16 cellular contexts compared by ENCODE assay signal in the genomic region with DNA sequence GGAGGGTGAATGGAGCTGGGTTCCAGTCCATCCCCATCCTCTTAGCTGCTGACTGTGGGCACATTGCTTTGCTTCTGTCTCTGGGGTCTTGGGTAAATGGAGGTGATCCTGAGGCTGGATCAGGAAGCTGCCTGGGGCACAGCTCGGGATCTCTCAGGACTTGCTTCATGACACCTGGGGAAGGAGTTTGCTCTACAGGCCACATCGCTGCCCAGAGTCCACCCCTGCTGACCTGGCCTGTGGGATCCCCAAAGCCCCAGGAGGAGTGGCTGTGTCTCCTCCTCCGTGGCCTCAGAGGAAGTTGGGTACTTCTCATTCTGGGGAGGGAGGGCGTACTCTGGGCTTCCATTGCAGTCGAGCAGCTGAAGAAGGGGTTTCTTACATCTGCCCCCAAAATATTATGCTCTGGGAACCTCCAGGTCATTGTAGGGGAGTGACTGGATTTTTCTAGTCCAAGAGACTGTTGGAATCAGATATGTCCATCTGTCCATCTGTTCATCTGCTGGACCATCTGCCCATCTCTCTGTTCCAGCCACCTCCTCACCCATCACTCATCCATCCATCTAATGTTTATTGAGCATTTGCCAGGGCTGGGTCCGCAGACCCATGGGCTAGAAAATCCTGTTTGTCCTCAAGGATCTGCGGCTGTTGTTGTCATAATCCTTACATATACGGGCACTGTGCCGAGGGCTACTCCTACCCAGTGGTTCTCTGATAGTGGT. TPM values are rescaled to one million over a fixed set of nuclear protein-coding genes. Genes with fewer than 3 reads are reported as not detected.
DNase-seq lines count a peak whose midpoint lies in the region; ATAC-seq and TF ChIP-seq lines count a peak whose summit lies in the region.
"Had no signal": no experiment of that assay in that cellular context is flagged by ENCODE, and none has a peak within 500 bp of the region (broad histone marks: within the 10 kb centered on the region; RNA-seq: fewer than 3 reads in every experiment).

No MANE protein-coding gene starts in this region.

- H3K9me3 ChIP-seq in endocrine pancreas (ENCODE audit: control insufficient read depth, low read length) (no peaks in the 10 kb centered on the region), vagina (no peaks in the 10 kb centered on the region)
- H3K9me3 ChIP-seq: testis had no signal

- TF ChIP-seq POLR2A in vagina (IDR thresholded peaks at IDR 0.05), result no peak

- peak overlapping the region; percentile 84 for H3K27ac ChIP-seq in vagina
- H3K27ac ChIP-seq: 22Rv1, testis had no signal

- intact Hi-C loops in vagina (cut with DNase I), result no loop called here

- H3K9ac ChIP-seq in endocrine pancreas (ENCODE audit: control insufficient read depth, insufficient read depth, low read length), result peak overlapping the region; percentile 38

- DNase-seq in DMS 273 (lab: John Stamatoyannopoulos, UW; ENCODE audit: unreplicated experiment), result peak; percentile 39
- no peak for DNase-seq in DMS 273 treated with DMSO at 0.1 percent for 48 hours (lab: John Stamatoyannopoulos, UW)
- no peak for DNase-seq in nephron progenitor cell
- DNase-seq in vagina (ENCODE audit: extremely low spot score in 2 of 2), result no peak
- DNase-seq in AG08395 (ENCODE audit: low spot score), result no peak
- DNase-seq in activated CD8-positive, alpha-beta memory T cell treated with anti-CD3 and anti-CD28 coated beads, Interleukin-2, amount 50 U/mL, for 48 hours, result no peak
- DNase-seq: activated CD4-positive, alpha-beta memory T cell treated with anti-CD3 and anti-CD28 coated beads, Interleukin-2, amount 10 ng/mL, durations not matched to agents 7 days and 5 days; activated naive CD4-positive, alpha-beta T cell treated with anti-CD3 and anti-CD28 coated beads, Interleukin-2, amount 50 U/mL, for 16 hours; activated T-cell treated with anti-CD3 and anti-CD28 coated beads, Interleukin-2, amount 50 U/mL, for 4 hours; NCI-H1105 treated with DMSO at 0.1 percent for 48 hours; stimulated activated CD4-positive, alpha-beta T cell treated with anti-CD3 and anti-CD28 coated beads, Interleukin-4, amount 100 ng/mL, for 1 hour; testis had no signal

- peaks cover 5% of the 10 kb centered on the region for H3K4me1 ChIP-seq in endocrine pancreas (ENCODE audit: control insufficient read depth, insufficient read depth, low read length)
- H3K4me1 ChIP-seq in vagina, result peaks cover 40% of the 10 kb centered on the region

- H3K27me3 ChIP-seq in endocrine pancreas (ENCODE audit: control insufficient read depth, insufficient read depth, low read length) (no peaks in the 10 kb centered on the region), vagina (no peaks in the 10 kb centered on the region)
- H3K27me3 ChIP-seq: testis had no signal

- no peak for ATAC-seq in HG03460 (IDR thresholded peaks at IDR 0.05; ENCODE audit: unreplicated experiment)
- ATAC-seq: activated T-cell treated with anti-CD3 and anti-CD28 coated beads, Interleukin-2, amount 50 U/mL, for 4 hours had no signal

- peaks cover 4% of the 10 kb centered on the region for H3K27me3 Mint-ChIP-seq in nephron progenitor cell (ENCODE audit: low read depth, poor library complexity)
- H3K27me3 Mint-ChIP-seq: activated CD4-positive, alpha-beta memory T cell treated with anti-CD3 and anti-CD28 coated beads, Interleukin-2, amount 10 ng/mL, durations not matched to agents 7 days and 5 days had no signal

- H3K4me3 ChIP-seq in endocrine pancreas (ENCODE audit: control insufficient read depth, insufficient read depth, low read length) (no peak overlapping the region), vagina (no peak overlapping the region)
- H3K4me3 ChIP-seq: testis had no signal

- peak overlapping the region; percentile 64 for H3K27ac Mint-ChIP-seq in nephron progenitor cell
- H3K27ac Mint-ChIP-seq: activated CD4-positive, alpha-beta memory T cell treated with anti-CD3 and anti-CD28 coated beads, Interleukin-2, amount 10 ng/mL, durations not matched to agents 7 days and 5 days had no signal

- H3K9me3 Mint-ChIP-seq in nephron progenitor cell, result no peaks in the 10 kb centered on the region
- H3K9me3 Mint-ChIP-seq: activated CD4-positive, alpha-beta memory T cell treated with anti-CD3 and anti-CD28 coated beads, Interleukin-2, amount 10 ng/mL, durations not matched to agents 7 days and 5 days; activated T-cell treated with anti-CD3 and anti-CD28 coated beads, Interleukin-2, amount 50 U/mL, for 4 hours; mesothelial cell of epicardium had no signal

- H3K36me3 Mint-ChIP-seq in nephron progenitor cell (ENCODE audit: low read depth), result peaks cover 30% of the 10 kb centered on the region

- no peak overlapping the region for H3K4me3 Mint-ChIP-seq in nephron progenitor cell
- H3K4me3 Mint-ChIP-seq: activated CD4-positive, alpha-beta memory T cell treated with anti-CD3 and anti-CD28 coated beads, Interleukin-2, amount 10 ng/mL, durations not matched to agents 7 days and 5 days; activated T-cell treated with anti-CD3 and anti-CD28 coated beads, Interleukin-2, amount 50 U/mL, for 4 hours; mesothelial cell of epicardium had no signal

- TF ChIP-seq CTCF in nephron progenitor cell (IDR thresholded peaks at IDR 0.05) (no peak), vagina (IDR thresholded peaks at IDR 0.05) (no peak)

- no peaks in the 10 kb centered on the region for H3K36me3 ChIP-seq in endocrine pancreas (ENCODE audit: control insufficient read depth, insufficient read depth, low read length)
- no peaks in the 10 kb centered on the region for H3K36me3 ChIP-seq in vagina

- peaks cover 82% of the 10 kb centered on the region for H3K4me1 Mint-ChIP-seq in nephron progenitor cell
- H3K4me1 Mint-ChIP-seq: activated CD4-positive, alpha-beta memory T cell treated with anti-CD3 and anti-CD28 coated beads, Interleukin-2, amount 10 ng/mL, durations not matched to agents 7 days and 5 days had no signal

RNA-seq across cellular contexts. Expression of gene ARHGEF10L, which starts 45.9 kb away (rescaled TPM):
- 75.6 TPM for total RNA-seq in vagina
- total RNA-seq: activated CD4-positive, alpha-beta memory T cell treated with anti-CD3 and anti-CD28 coated beads, Interleukin-2, amount 10 ng/mL, durations not matched to agents 7 days and 5 days had no signal
